ENCODE assay signal across 8 cellular contexts in the genomic region with DNA sequence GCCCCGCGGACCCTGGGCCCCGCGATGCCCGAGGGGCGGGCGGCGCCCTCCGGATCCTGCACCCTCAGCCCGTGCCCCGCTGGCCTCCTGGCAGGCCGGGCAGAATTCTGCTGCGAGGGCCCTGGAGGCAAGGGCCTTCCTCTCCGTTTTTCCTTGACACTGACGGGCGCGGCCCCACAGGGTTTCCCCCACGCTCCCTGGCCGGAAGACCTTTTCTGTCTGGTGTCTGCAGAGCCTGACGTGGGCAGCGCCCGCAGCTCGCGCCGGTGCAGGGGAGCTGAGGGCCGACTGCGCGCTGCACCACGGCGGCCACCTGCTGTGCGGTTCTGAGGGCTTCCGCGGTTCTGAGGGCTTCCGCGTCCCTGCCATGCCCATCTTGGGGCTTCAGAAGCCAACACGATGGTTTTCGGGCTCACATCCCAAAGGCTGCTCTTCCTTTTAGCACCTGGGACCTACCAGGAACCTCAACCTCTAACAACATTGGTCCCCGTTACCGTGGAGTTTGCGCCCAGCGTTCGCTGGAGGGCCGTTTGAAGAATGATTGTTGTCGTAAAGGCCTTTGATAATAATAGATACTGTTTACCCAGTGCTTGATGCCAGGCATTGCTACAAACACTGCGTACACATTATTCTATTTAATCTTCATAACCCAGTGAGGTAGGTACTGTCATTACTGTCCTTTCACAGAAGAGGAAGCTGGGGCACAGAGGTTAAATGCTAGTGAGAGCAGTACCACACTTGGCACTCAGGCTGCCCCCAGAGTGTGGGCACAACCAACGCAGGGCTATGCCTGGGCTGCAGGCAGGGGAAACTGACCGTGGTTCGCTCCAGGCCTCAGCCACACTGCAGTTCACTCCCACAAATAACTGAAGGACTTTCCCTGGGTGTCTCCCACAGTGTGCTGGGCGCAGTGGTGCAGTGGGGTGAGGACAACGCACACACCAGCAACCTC. TPM values are rescaled to one million over a fixed set of nuclear protein-coding genes. Genes with fewer than 3 reads are reported as not detected.
DNase-seq lines count a peak whose midpoint lies in the region; ATAC-seq, FAIRE-seq and TF ChIP-seq lines count a peak whose summit lies in the region.

No MANE protein-coding gene starts in this region.

- no peak for TF ChIP-seq POLR2A in K562 (conservative IDR thresholded peaks at IDR 0.05)

- TF ChIP-seq RAD21 in K562 (CRISPR knock-in tag; conservative IDR thresholded peaks at IDR 0.05 in 1 of 2, IDR thresholded peaks at IDR 0.05 in 1 of 2): no peak

- H3K9ac ChIP-seq in K562 (ENCODE audit: insufficient read depth in 1 of 2, low read depth in 2 of 2, low read length in 2 of 2): peak overlapping the region; percentile 59 to 96

- H2AFZ ChIP-seq in K562 (ENCODE audit: low read depth, low read length): peak overlapping the region; percentile 95

- ATAC-seq in GM18870 (IDR thresholded peaks at IDR 0.05; ENCODE audit: unreplicated experiment): peak; percentile 34
- ATAC-seq in HG03108 (IDR thresholded peaks at IDR 0.05; ENCODE audit: unreplicated experiment): peak; percentile 34
- ATAC-seq in K562: peak; percentile 71
- ATAC-seq in left lobe of liver: peak; percentile 38

- intact Hi-C loops in K562 (cut with micrococcal nuclease): loop anchor here (10.0 kb wide), 1 partner anchor 78 kb away; no protein-coding TSS in a partner anchor

- BruUV-seq in K562 (replicated peaks; lab: Mats Ljungman, UMichigan): TSS peak; percentile 91

- H3K36me3 ChIP-seq in K562 (ENCODE audit: control insufficient read depth, insufficient read depth, low read length): no peaks in the 10 kb centered on the region

- H3K27me3 ChIP-seq in K562 (ENCODE audit: control insufficient read depth in 2 of 2, insufficient read depth in 2 of 2, low read length in 2 of 2): no peaks in the 10 kb centered on the region

- H3K4me3 ChIP-seq in K562: peak overlapping the region; percentile 64

- CTCF ChIA-PET in K562 (lab: Yijun Ruan, JAX; ENCODE audit: low intra/inter-chr PET ratio): no interaction called here

- H3K9me3 ChIP-seq in K562 (replicated peaks; ENCODE audit: control insufficient read depth, insufficient read depth, low read depth, low read length): no peaks in the 10 kb centered on the region

- no peaks in the 10 kb centered on the region for H4K20me1 ChIP-seq in K562 (replicated peaks; ENCODE audit: control insufficient read depth, insufficient read depth, low read length)

- H3K4me1 ChIP-seq in K562 (replicated peaks in 1 of 2; ENCODE audit: control insufficient read depth in 2 of 2, insufficient read depth in 2 of 2, low read length in 2 of 2): peaks cover 21 to 26% of the 10 kb centered on the region in 2 experiments

- no peak for TF ChIP-seq CTCF in K562 (IDR thresholded peaks at IDR 0.05 in 2 of 3, conservative IDR thresholded peaks at IDR 0.05 in 1 of 3; ENCODE audit: insufficient read depth in 2 of 3, low read depth in 1 of 3, low read length in 3 of 3)

- FAIRE-seq in K562 (lab: Jason Lieb, UNC): no peak

- H3K4me2 ChIP-seq in K562 (ENCODE audit: insufficient read depth, low read length): peak overlapping the region; percentile 77

- TF ChIP-seq EP300 in K562 (IDR thresholded peaks at IDR 0.05; ENCODE audit: low read length): no peak

- peaks cover 21% of the 10 kb centered on the region; the same call in 2 of the 3 replicates for H3K79me2 ChIP-seq in K562 (ENCODE audit: control insufficient read depth, insufficient read depth, low read length)

- DNase-seq in AG20443 (ENCODE audit: low spot score): peak; percentile 58
- peak; percentile 18 for DNase-seq in SW480 (ENCODE audit: low spot score)
- DNase-seq in K562 (ENCODE audit: extremely low read depth in 1 of 4, low spot score in 3 of 4): peak; percentile 39 to 61 (median 51)
- no peak for DNase-seq in left lobe of liver (ENCODE audit: low spot score)
- peak in 2 of 3 experiments; percentile 17 to 52 for DNase-seq in stimulated activated CD4-positive, alpha-beta T cell treated with anti-CD3 and anti-CD28 coated beads, TNF-alpha, amount 100 ng/mL, for 24 hours (ENCODE audit: low read depth in 3 of 3)
- no peak for DNase-seq in T1000 (lab: John Stamatoyannopoulos, UW)

- no peaks in the 10 kb centered on the region for H3K9me1 ChIP-seq in K562 (ENCODE audit: control insufficient read depth, insufficient read depth, low read length)

- 28% methylated on average over 39 of the region's 50 CpGs for WGBS in K562 (ENCODE audit: insufficient coverage, low coverage, missing lambda C conversion rate)

- POLR2A ChIA-PET in K562 (lab: Yijun Ruan, JAX): interaction anchor here (1.0 kb wide), 1 partner anchor 18 kb away, joined by 3 read pairs; no protein-coding TSS in a partner anchor

- in situ Hi-C loops in K562 (cut with MboI): no loop called here

- peak overlapping the region; percentile 61; the same call in 2 of the 3 replicates for H3K27ac ChIP-seq in K562 (ENCODE audit: extremely low read depth, low read depth, low read length)

TF ChIP-seq in K562, 482 proteins besides CTCF, POLR2A, EP300 and RAD21 (continues in another document):
- TF ChIP-seq STAT5B (CRISPR knock-in tag; IDR thresholded peaks at IDR 0.05): no peak
- TF ChIP-seq CHD4 (IDR thresholded peaks at IDR 0.05; ENCODE audit: insufficient read depth, insufficient replicate concordance, low read depth, low read length, poor library complexity, severe bottlenecking): no peak
- no peak for TF ChIP-seq GTF2F1 (IDR thresholded peaks at IDR 0.05; ENCODE audit: low read depth, low read length)
- TF ChIP-seq PCBP2 (IDR thresholded peaks at IDR 0.05; ENCODE audit: low read depth, low read length, poor library complexity, severe bottlenecking): no peak
- TF ChIP-seq ZNF140 (CRISPR knock-in tag; IDR thresholded peaks at IDR 0.05): no peak
- no peak for TF ChIP-seq PML (IDR thresholded peaks at IDR 0.05; ENCODE audit: low read length)
- no peak for TF ChIP-seq SMARCE1 (IDR thresholded peaks at IDR 0.05)
- no peak for TF ChIP-seq ZNF77 (CRISPR knock-in tag; IDR thresholded peaks at IDR 0.05)
- TF ChIP-seq USF2 (CRISPR knock-in tag; IDR thresholded peaks at IDR 0.05): no peak
- TF ChIP-seq NUFIP1 (IDR thresholded peaks at IDR 0.05; ENCODE audit: partially characterized antibody): no peak
- TF ChIP-seq SP1 (CRISPR knock-in tag; IDR thresholded peaks at IDR 0.05): peak; percentile 44; the same call in 1 of the 2 replicates
- TF ChIP-seq CC2D1A (IDR thresholded peaks at IDR 0.05): no peak
- TF ChIP-seq L3MBTL2 (IDR thresholded peaks at IDR 0.05): peak; percentile 43; the same call in 1 of the 2 replicates
- no peak for TF ChIP-seq FOXA1 (IDR thresholded peaks at IDR 0.05; ENCODE audit: borderline replicate concordance)
- TF ChIP-seq CREM (IDR thresholded peaks at IDR 0.05; ENCODE audit: low read depth): 0 out of 2 replicates have a peak, but pooled peaks have one; percentile 13

RNA-seq across cellular contexts. Expression of gene ACSL1, which starts 0.8 kb away (rescaled TPM):
- 7.8 and 10.5 TPM in 2 replicates for total RNA-seq in K562 (2011; cell fraction: chromatin; rRNA removed; ENCODE audit: low replicate concordance)
- total RNA-seq in K562 (2011; cell fraction: nucleolus; rRNA removed): 3.7 and 4.2 TPM in 2 replicates
- total RNA-seq in K562 (2011; cell fraction: nucleoplasm; rRNA removed): 6.9 and 7.2 TPM in 2 replicates
- total RNA-seq in K562 (2014; rRNA removed) (14.0 and 14.3 TPM in 2 replicates), K562 (2014; rRNA removed; fragmentation: Illumina TruSeq; extraction: Trizol) (23.6 and 25.3 TPM in 2 replicates), K562 (2015; rRNA removed; fragmentation: Illumina TruSeq; extraction: Trizol) (15.2 and 15.9 TPM in 2 replicates), K562 (2021) (22.2 and 22.6 TPM in 2 replicates), left lobe of liver (818 TPM)
- polyA plus RNA-seq in K562 (2011; rRNA removed) (6.7 and 21.8 TPM in 2 replicates), K562 (2014; fragmentation: Illumina TruSeq; extraction: Trizol) (24.1 and 24.4 TPM in 2 replicates), K562 (2014; fragmentation: Nextera tagmentation; extraction: Ambion mirVana) (10 to 100 TPM; 10.2 to 11.3 TPM), K562 (2014; rRNA removed) (15.0 TPM in 2 replicates)
- 2.9 and 11.7 TPM in 2 replicates for polyA plus RNA-seq in K562 (2011; cell fraction: cytosol; rRNA removed)
- 5.2 and 22.6 TPM in 2 replicates for polyA plus RNA-seq in K562 (2011; cell fraction: nucleus; rRNA removed)
- 13.0 and 38.4 TPM in 2 replicates for polyA plus RNA-seq in K562 (2012)
- polyA minus RNA-seq in K562 (2011; rRNA and poly(A)+ RNA removed): 9.4 and 28.7 TPM in 2 replicates
- polyA minus RNA-seq in K562 (2011; cell fraction: cytosol; rRNA and poly(A)+ RNA removed): 4.5 and 25.5 TPM in 2 replicates
- polyA minus RNA-seq in K562 (2011; cell fraction: nucleus; rRNA and poly(A)+ RNA removed): 2.6 and 14.3 TPM in 2 replicates

Comparison
In these comparisons a context has a peak if more than half of its experiments do, and no peak if none do; other contexts are left out.
1. DNase-seq: peak in AG20443 (single experiment), SW480 (single experiment), K562 (4 of 4) and stimulated activated CD4-positive, alpha-beta T cell treated with anti-CD3 and anti-CD28 coated beads, TNF-alpha, amount 100 ng/mL, for 24 hours (2 of 3); none in left lobe of liver (single experiment) and T1000 (single experiment).
2. RNA of gene ACSL1, which starts 0.8 kb away (total RNA-seq): 818 TPM in left lobe of liver (single experiment); 3.7 to 25.3 TPM in K562; every median in the first group is over 10 times any median in the second.
3. Peak in every context shown above with its lines, with median percentiles within 50 percentile points of each other: ATAC-seq.